ENCODE assay signal across 29 cellular contexts in genomic region chr2:36783276-36783675, GRCh38.
"Had no signal": no experiment of that assay in that cellular context is flagged by ENCODE, and none has a peak within 500 bp of the region (broad histone marks: within the 10 kb centered on the region; RNA-seq: fewer than 3 reads in every experiment).

No MANE protein-coding gene starts in this region.

- ATAC-seq: activated CD8-positive, alpha-beta memory T cell treated with anti-CD3 and anti-CD28 coated beads, Interleukin-2, amount 10 ng/mL, durations not matched to agents 7 days and 5 days; activated naive CD4-positive, alpha-beta T cell treated with anti-CD3 and anti-CD28 coated beads, Interleukin-2, amount 50 U/mL, for 72 hours; activated naive CD8-positive, alpha-beta T cell treated with anti-CD3 and anti-CD28 coated beads, Interleukin-2, amount 50 U/mL, for 24 hours; body of pancreas; WTC11 had no signal

- H3K36me3 ChIP-seq: ascending aorta, MG63, Peyer's patch had no signal

- H3K4me3 ChIP-seq: ascending aorta, body of pancreas, MG63, Peyer's patch had no signal

- H3K4me2 ChIP-seq: KMS-11 had no signal

- H3K9me3 ChIP-seq: ascending aorta, body of pancreas, MG63, Peyer's patch had no signal

- DNase-seq: activated CD4-positive, alpha-beta T cell treated with anti-CD3 and anti-CD28 coated beads for 1 hour; activated CD4-positive, alpha-beta T cell treated with anti-CD3 and anti-CD28 coated beads, Interleukin-2, amount 10 ng/mL, durations not matched to agents 24 days and 14 days; activated CD4-positive, alpha-beta T cell treated with anti-CD3 and anti-CD28 coated beads, Interleukin-2, amount 50 U/mL, for 48 hours; activated CD8-positive, alpha-beta memory T cell treated with anti-CD3 and anti-CD28 coated beads, Interleukin-2, amount 10 ng/mL, durations not matched to agents 7 days and 5 days; activated effector memory CD4-positive, alpha-beta T cell treated with anti-CD3 and anti-CD28 coated beads, Interleukin-2, amount 50 U/mL, for 16 hours; activated naive CD4-positive, alpha-beta T cell treated with Interleukin-2 at 50 U/mL for 16 hours; activated naive CD8-positive, alpha-beta T cell treated with anti-CD3 and anti-CD28 coated beads, Interleukin-2, amount 50 U/mL, for 24 hours; activated T-cell treated with anti-CD3 and anti-CD28 coated beads, Interleukin-2, amount 50 U/mL, for 24 hours; amniotic stem cell; body of pancreas; MG63; MV-4-11; NCI-H1092 treated with DMSO at 0.1 percent for 48 hours; NCI-H1417 treated with DMSO at 0.1 percent for 48 hours; NCI-H1694; NCI-H2029; NCI-H2107; NCI-H345; NCI-H510A; NCI-H69; NK-92 treated with Interleukin-12 subunit alpha and Interleukin-12 subunit beta, amount 100 ng/mL, for 24 hours; OCI-M1; Peyer's patch; SHP77 had no signal

- H3K27me3 ChIP-seq: ascending aorta, body of pancreas, MG63, Peyer's patch had no signal

- H3K27ac ChIP-seq: ascending aorta, body of pancreas, KMS-11, Peyer's patch, RWPE1 had no signal

- H3K9ac ChIP-seq: KMS-11 had no signal

- H3K4me1 ChIP-seq: ascending aorta, Peyer's patch had no signal
